Comparison of ENCODE assay signal across 13 cellular contexts in genomic region chr16:1167276-1168107, GRCh38. TPM values are rescaled to one million over a fixed set of nuclear protein-coding genes. Genes with fewer than 3 reads are reported as not detected.
A peak's percentile ranks its signal among the peaks of the same experiment; 100 is the strongest.
DNase-seq lines count a peak whose midpoint lies in the region; ATAC-seq, FAIRE-seq and TF ChIP-seq lines count a peak whose summit lies in the region.
"Had no signal": no experiment of that assay in that cellular context is flagged by ENCODE, and none has a peak within 500 bp of the region (broad histone marks: within the 10 kb centered on the region; RNA-seq: fewer than 3 reads in every experiment).

No MANE protein-coding gene starts in this region.

- peak overlapping the region; percentile 50 for H3K4me2 ChIP-seq in astrocyte (ENCODE audit: low read length)
- H3K4me2 ChIP-seq: PC-9 had no signal

- TF ChIP-seq CTCF in astrocyte (IDR thresholded peaks at IDR 0.05; ENCODE audit: insufficient read depth, low read depth, low read length), result no peak
- TF ChIP-seq CTCF in ascending aorta (IDR thresholded peaks at IDR 0.05), result no peak

- FAIRE-seq in astrocyte (lab: Jason Lieb, UNC), result no peak

- no peaks in the 10 kb centered on the region for H3K9me3 ChIP-seq in astrocyte (ENCODE audit: insufficient read depth, low read depth, low read length)
- H3K9me3 ChIP-seq in ascending aorta, result no peaks in the 10 kb centered on the region

- no peak overlapping the region for H3K9ac ChIP-seq in astrocyte (ENCODE audit: low read length)

- H3K4me3 ChIP-seq in astrocyte (ENCODE audit: insufficient read depth, low read depth, low read length), result no peak overlapping the region
- no peak overlapping the region for H3K4me3 ChIP-seq in ascending aorta
- H3K4me3 ChIP-seq: PC-9 had no signal

- peaks cover 9% of the 10 kb centered on the region for H3K4me1 Mint-ChIP-seq in astrocyte (ENCODE audit: low read depth, unreplicated experiment)
- H3K4me1 Mint-ChIP-seq: naive B cell had no signal

- H3K36me3 Mint-ChIP-seq in astrocyte (ENCODE audit: low read depth, unreplicated experiment), result no peaks in the 10 kb centered on the region
- H3K36me3 Mint-ChIP-seq: naive B cell had no signal

- intact Hi-C loops in ascending aorta (cut with DNase I), result no loop called here

- H2AFZ ChIP-seq in astrocyte (ENCODE audit: low read depth, low read length), result no peak overlapping the region
- H2AFZ ChIP-seq: PC-9 had no signal

- DNase-seq in COR-L47 (lab: John Stamatoyannopoulos, UW), result peak; percentile 96
- peak; percentile 33 for DNase-seq in NCI-H146 treated with DMSO at 0.1 percent for 48 hours (lab: John Stamatoyannopoulos, UW; ENCODE audit: unreplicated experiment)
- DNase-seq in astrocyte (ENCODE audit: low read depth), result peak; percentile 84
- peak; percentile 60 for DNase-seq in myocyte (ENCODE audit: low read depth)
- no peak for DNase-seq in ascending aorta (ENCODE audit: low spot score in 2 of 2)
- DNase-seq in stimulated activated CD4-positive, alpha-beta T cell treated with anti-CD3 and anti-CD28 coated beads, Interleukin-4, amount 100 ng/mL, for 24 hours, result no peak
- DNase-seq: cortex of kidney, naive B cell, PC-9 had no signal

- peaks cover 29% of the 10 kb centered on the region for H3K4me1 ChIP-seq in astrocyte (ENCODE audit: insufficient read depth, low read length)
- H3K4me1 ChIP-seq in ascending aorta, result peaks cover 4 to 6% of the 10 kb centered on the region in 2 donors

- no peaks in the 10 kb centered on the region for H3K9me3 Mint-ChIP-seq in astrocyte (ENCODE audit: unreplicated experiment)
- H3K9me3 Mint-ChIP-seq: naive B cell had no signal

- peaks cover 7% of the 10 kb centered on the region for H3K79me2 ChIP-seq in astrocyte (ENCODE audit: insufficient read depth, low read length)

- H3K4me3 Mint-ChIP-seq in astrocyte (ENCODE audit: unreplicated experiment), result no peak overlapping the region
- H3K4me3 Mint-ChIP-seq: naive B cell had no signal

- H3K27me3 ChIP-seq in astrocyte (ENCODE audit: insufficient read depth, low read length) (no peaks in the 10 kb centered on the region), ascending aorta (no peaks in the 10 kb centered on the region)

- no peak for ATAC-seq in HG03460 (IDR thresholded peaks at IDR 0.05; ENCODE audit: unreplicated experiment)
- ATAC-seq in GM21367 (IDR thresholded peaks at IDR 0.05; ENCODE audit: unreplicated experiment), result no peak

- no peak overlapping the region for H3K27ac Mint-ChIP-seq in astrocyte (ENCODE audit: unreplicated experiment)
- H3K27ac Mint-ChIP-seq: naive B cell had no signal

- peaks cover 5% of the 10 kb centered on the region for H3K27me3 Mint-ChIP-seq in astrocyte (ENCODE audit: low read depth, unreplicated experiment)

- H4K20me1 ChIP-seq in astrocyte (ENCODE audit: insufficient read depth, low read length), result peaks cover 48% of the 10 kb centered on the region

- no peaks in the 10 kb centered on the region for H3K36me3 ChIP-seq in astrocyte (ENCODE audit: insufficient read depth, low read length)
- H3K36me3 ChIP-seq in ascending aorta, result no peaks in the 10 kb centered on the region

- H3K27ac ChIP-seq in astrocyte (ENCODE audit: low read depth, low read length), result no peak overlapping the region
- no peak overlapping the region for H3K27ac ChIP-seq in ascending aorta
- H3K27ac ChIP-seq: PC-9, VCaP had no signal

RNA-seq across cellular contexts. Expression of gene CACNA1H, which starts 14.6 kb away (rescaled TPM):
- total RNA-seq in astrocyte (21.7 and 30.5 TPM in 2 replicates), myocyte (0.16 and 0.21 TPM in 2 replicates), ascending aorta (57.5 TPM)
- 0.40 TPM for polyA plus RNA-seq in myocyte (2012)
- total RNA-seq: PC-9 had no signal

RNA-seq across cellular contexts. Expression of gene TPSG1, which starts 57.6 kb away (rescaled TPM):
- total RNA-seq in astrocyte (not detected in 2 replicates), myocyte (not detected in 2 replicates), ascending aorta (not detected)
- polyA plus RNA-seq in myocyte (2012), result not detected
- total RNA-seq: PC-9, urinary bladder had no signal

Comparison
In these comparisons a context has a peak if more than half of its experiments do, and no peak if none do; other contexts are left out.
1. DNase-seq: peak in COR-L47 (single experiment), NCI-H146 treated with DMSO at 0.1 percent for 48 hours (single experiment), astrocyte (single experiment) and myocyte (single experiment); none in ascending aorta (0 of 2) and stimulated activated CD4-positive, alpha-beta T cell treated with anti-CD3 and anti-CD28 coated beads, Interleukin-4, amount 100 ng/mL, for 24 hours (single experiment).
2. RNA of gene CACNA1H, which starts 14.6 kb away (total RNA-seq): 57.5 TPM in ascending aorta (single experiment) and 21.7 to 30.5 TPM in astrocyte; 0.16 to 0.21 TPM in myocyte; every median in the first group is over 10 times any median in the second.